In the genomic region with DNA sequence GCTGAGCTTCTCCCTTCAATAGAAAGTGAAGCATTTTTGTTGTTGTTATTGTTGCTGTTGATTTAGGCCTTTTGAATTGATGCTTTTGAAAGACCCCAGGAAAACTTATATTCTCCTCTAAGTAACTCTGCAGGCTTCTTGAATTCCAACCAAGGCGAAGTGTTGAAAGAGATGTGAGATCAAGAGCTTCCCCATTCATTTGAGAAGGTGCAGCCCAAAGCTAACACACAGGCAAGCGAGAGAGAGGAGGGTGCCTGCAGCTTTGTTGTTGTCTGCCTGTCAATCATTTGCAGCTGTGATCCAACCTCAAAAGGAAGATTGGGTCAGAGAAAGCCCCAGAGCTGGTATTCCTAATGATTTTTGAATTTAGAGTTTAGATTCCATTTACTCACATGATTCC, we compare ENCODE assay signal across 32 cellular contexts.
"Had no signal": no experiment of that assay in that cellular context is flagged by ENCODE, and none has a peak within 500 bp of the region (broad histone marks: within the 10 kb centered on the region; RNA-seq: fewer than 3 reads in every experiment).

No MANE protein-coding gene starts in this region.

- H3K36me3 Mint-ChIP-seq: activated naive CD8-positive, alpha-beta T cell; stimulated activated memory B cell treated with anti-CD40 and anti-IgM and Interleukin-4, amounts not matched to agents 10 μg/mL and 1 μg/mL and 100 μg/mL, for 72 hours; T-cell; type B pancreatic cell had no signal

- H3K4me3 ChIP-seq: coronary artery, dorsolateral prefrontal cortex, lower lobe of right lung, ovary, prostate gland, sigmoid colon, vagina had no signal

- H3K27ac ChIP-seq: coronary artery, dorsolateral prefrontal cortex, lower lobe of right lung, ovary, prostate gland, sigmoid colon, vagina had no signal

- ATAC-seq: activated CD8-positive, alpha-beta T cell treated with anti-CD3 and anti-CD28 coated beads for 36 hours; activated T-cell treated with anti-CD3 and anti-CD28 coated beads, Interleukin-2, amount 50 U/mL, for 4 hours; esophagus mucosa; left lobe of liver; lower lobe of right lung; natural killer cell; stimulated activated memory B cell treated with anti-CD40 and anti-IgM and Interleukin-4, amounts not matched to agents 10 μg/mL and 1 μg/mL and 100 μg/mL, for 72 hours; stimulated activated naive CD8-positive, alpha-beta T cell treated with anti-CD3 and anti-CD28 coated beads, Interleukin-15, amount 100 ng/mL, for 72 hours; T-cell had no signal

- H3K4me1 ChIP-seq: lower lobe of right lung, prostate gland, sigmoid colon, vagina had no signal

- H3K36me3 ChIP-seq: lower lobe of right lung, ovary, prostate gland, sigmoid colon, vagina had no signal

- DNase-seq: activated B cell treated with CpG ODN at 0.5 μM for 24 hours; activated CD4-positive, alpha-beta T cell treated with anti-CD3 and anti-CD28 coated beads, Interleukin-2, amount 50 U/mL, for 1 hour; activated CD8-positive, alpha-beta T cell treated with anti-CD3 and anti-CD28 coated beads for 36 hours; activated naive CD4-positive, alpha-beta T cell; activated T-cell treated with anti-CD3 and anti-CD28 coated beads, Interleukin-2, amount 50 U/mL, for 4 hours; anterior cingulate cortex; cerebellar nuclear complex; dorsolateral prefrontal cortex; foreskin fibroblast; head of caudate nucleus; hippocampal formation; kidney glomerular epithelial cell; lower lobe of right lung; mesenchymal stem cell; natural killer cell; ovary; sigmoid colon; small intestine; stimulated activated CD4-positive, alpha-beta T cell treated with anti-CD3 and anti-CD28 coated beads, Interleukin-4, amount 100 ng/mL, for 4 hours; stimulated activated CD8-positive, alpha-beta memory T cell treated with anti-CD3 and anti-CD28 coated beads, Interleukin-4, amount 100 ng/mL, for 48 hours; stimulated activated naive CD8-positive, alpha-beta T cell treated with anti-CD3 and anti-CD28 coated beads, Interleukin-15, amount 100 ng/mL, for 72 hours; substantia nigra; T-cell had no signal

- H3K27me3 ChIP-seq: dorsolateral prefrontal cortex, ovary, sigmoid colon, vagina had no signal

- H3K27ac Mint-ChIP-seq: activated B cell treated with CpG ODN at 0.5 μM for 24 hours; activated CD8-positive, alpha-beta T cell treated with anti-CD3 and anti-CD28 coated beads for 36 hours; activated naive CD8-positive, alpha-beta T cell; activated T-helper 2 cell treated with anti-CD3 and anti-CD28 coated beads, Interferon-gamma antibody, Interleukin-2, Interleukin-4, amounts not matched to agents 10 μg/mL and 5 μg/mL and 100 μg/mL, durations not matched to agents 14 hours and 24 hours and 36 hours; natural killer cell; stimulated activated memory B cell treated with anti-CD40 and anti-IgM and Interleukin-4, amounts not matched to agents 10 μg/mL and 1 μg/mL and 100 μg/mL, for 72 hours; stimulated activated naive CD8-positive, alpha-beta T cell treated with anti-CD3 and anti-CD28 coated beads, Interleukin-15, amount 100 ng/mL, for 72 hours; T-cell; type B pancreatic cell had no signal

- H3K9me3 ChIP-seq: ovary, prostate gland, vagina had no signal
